19 cellular contexts compared by ENCODE assay signal in the genomic region with DNA sequence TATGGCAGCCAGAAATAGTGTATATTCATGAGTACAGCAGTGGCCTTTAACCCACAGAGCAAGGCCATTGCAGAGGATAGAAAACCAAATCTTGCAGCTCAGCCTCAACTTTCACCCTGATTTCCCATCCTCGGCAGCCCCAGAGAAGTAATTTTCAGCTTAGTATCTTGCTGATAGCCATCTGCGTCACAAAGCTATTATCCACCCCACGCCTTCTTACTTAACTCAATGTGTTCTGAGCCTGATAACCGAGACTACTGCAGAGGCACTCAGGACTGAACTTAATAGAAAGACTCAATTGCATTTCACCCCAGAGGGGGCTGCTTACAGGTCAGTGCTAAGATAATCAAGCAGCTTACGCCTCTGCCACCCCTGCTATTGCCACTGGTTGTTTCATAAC.
DNase-seq lines count a peak whose midpoint lies in the region; ATAC-seq, FAIRE-seq and TF ChIP-seq lines count a peak whose summit lies in the region.
"Had no signal": no experiment of that assay in that cellular context is flagged by ENCODE, and none has a peak within 500 bp of the region (broad histone marks: within the 10 kb centered on the region; RNA-seq: fewer than 3 reads in every experiment).

No MANE protein-coding gene starts in this region.

- H4K20me1 ChIP-seq in osteoblast (ENCODE audit: insufficient read depth, low read length): no peaks in the 10 kb centered on the region

- DNase-seq in cardiac muscle cell (ENCODE audit: low read depth in 1 of 2, low spot score in 1 of 2): peak in 1 of 2 donors; percentile 41
- no peak for DNase-seq in Right ventricle myocardium inferior (ENCODE audit: missing footprints)
- peak; percentile 50 for DNase-seq in WERI-Rb-1
- peak; percentile 55 for DNase-seq in islet precursor cell
- no peak for DNase-seq in osteoblast (ENCODE audit: insufficient read length, low spot score, missing footprints)
- no peak for DNase-seq in Calu3
- DNase-seq in GM19239 (ENCODE audit: insufficient read length, low spot score): no peak
- DNase-seq: 8988T; CD8-positive, alpha-beta T cell; Kasumi-1; NCI-H1105; NCI-H1694 treated with DMSO at 0.1 percent for 48 hours; NCI-H446; NCI-H69; PC-9 had no signal

- ATAC-seq in Right ventricle myocardium inferior (no peak), GM19467 (IDR thresholded peaks at IDR 0.05; ENCODE audit: unreplicated experiment) (no peak)
- ATAC-seq: CD8-positive, alpha-beta T cell had no signal

- H3K4me1 ChIP-seq in cardiac muscle cell (ENCODE audit: low read depth): peaks cover 24% of the 10 kb centered on the region
- no peaks in the 10 kb centered on the region for H3K4me1 ChIP-seq in osteoblast (ENCODE audit: insufficient read depth, low read length)
- H3K4me1 ChIP-seq: BLaER1, SJSA1 had no signal

- no peaks in the 10 kb centered on the region for H3K27me3 ChIP-seq in cardiac muscle cell
- no peaks in the 10 kb centered on the region for H3K27me3 ChIP-seq in WERI-Rb-1 (ENCODE audit: insufficient read depth, low read depth, severe bottlenecking)
- H3K27me3 ChIP-seq in osteoblast (ENCODE audit: insufficient read depth, low read length): peaks cover 2% of the 10 kb centered on the region
- H3K27me3 ChIP-seq: SJSA1 had no signal

- no peak for FAIRE-seq in GM19239 (lab: Jason Lieb, UNC)
- FAIRE-seq: H54 had no signal

- no peaks in the 10 kb centered on the region for H3K36me3 Mint-ChIP-seq in Calu3 (ENCODE audit: insufficient read depth, unreplicated experiment)
- H3K36me3 Mint-ChIP-seq: CD8-positive, alpha-beta T cell had no signal

- TF ChIP-seq CTCF in cardiac muscle cell (IDR thresholded peaks at IDR 0.05; ENCODE audit: low read depth, low read length) (no peak), WERI-Rb-1 (IDR thresholded peaks at IDR 0.05; ENCODE audit: low read depth, low read length) (no peak), osteoblast (IDR thresholded peaks at IDR 0.05; ENCODE audit: extremely low read depth, low read depth, low read length) (no peak), Calu3 (IDR thresholded peaks at IDR 0.05; ENCODE audit: unreplicated experiment) (no peak)

- no peaks in the 10 kb centered on the region for H3K27me3 Mint-ChIP-seq in Calu3 (ENCODE audit: unreplicated experiment)

- no peak overlapping the region for H3K4me3 Mint-ChIP-seq in Calu3 (ENCODE audit: low read depth, unreplicated experiment)
- H3K4me3 Mint-ChIP-seq: CD8-positive, alpha-beta T cell had no signal

- H3K9me3 ChIP-seq in cardiac muscle cell (ENCODE audit: low read depth): no peaks in the 10 kb centered on the region
- no peaks in the 10 kb centered on the region for H3K9me3 ChIP-seq in WERI-Rb-1 (ENCODE audit: severe bottlenecking)
- H3K9me3 ChIP-seq in osteoblast (ENCODE audit: low read depth, low read length): no peaks in the 10 kb centered on the region
- H3K9me3 ChIP-seq: SJSA1 had no signal

- no peak overlapping the region for H3K4me3 ChIP-seq in cardiac muscle cell
- no peak overlapping the region for H3K4me3 ChIP-seq in WERI-Rb-1 (ENCODE audit: low read depth, low read length)
- no peak overlapping the region for H3K4me3 ChIP-seq in osteoblast (ENCODE audit: insufficient read depth, low read length)
- H3K4me3 ChIP-seq: BLaER1, PC-9, SJSA1 had no signal

- H3K4me2 ChIP-seq in osteoblast (ENCODE audit: insufficient read depth, low read length): no peak overlapping the region
- H3K4me2 ChIP-seq: BLaER1, PC-9 had no signal

- H3K9me3 Mint-ChIP-seq in Calu3 (ENCODE audit: low read depth, unreplicated experiment): no peaks in the 10 kb centered on the region

- H3K36me3 ChIP-seq in cardiac muscle cell: no peaks in the 10 kb centered on the region
- no peaks in the 10 kb centered on the region for H3K36me3 ChIP-seq in WERI-Rb-1
- no peaks in the 10 kb centered on the region for H3K36me3 ChIP-seq in osteoblast (ENCODE audit: insufficient read depth, low read length)
- H3K36me3 ChIP-seq: BLaER1, SJSA1 had no signal

- H3K79me2 ChIP-seq in osteoblast (ENCODE audit: insufficient read depth, low read length): no peaks in the 10 kb centered on the region

- BruUV-seq in Calu3 (replicated peaks; lab: Mats Ljungman, UMichigan): no TSS peak

- H3K27ac Mint-ChIP-seq in Calu3 (ENCODE audit: unreplicated experiment): no peak overlapping the region
- H3K27ac Mint-ChIP-seq: CD8-positive, alpha-beta T cell had no signal

- CTCF ChIA-PET in Calu3 (lab: Charles Lee): no interaction called here

- H2AFZ ChIP-seq in osteoblast (ENCODE audit: low read length): no peak overlapping the region
- H2AFZ ChIP-seq: PC-9 had no signal

- H3K27ac ChIP-seq in cardiac muscle cell (peak overlapping the region; percentile 56), WERI-Rb-1 (no peak overlapping the region), osteoblast (ENCODE audit: low read depth, low read length) (no peak overlapping the region)
- H3K27ac ChIP-seq: BLaER1, PC-9, SJSA1 had no signal

- intact Hi-C loops in Right ventricle myocardium inferior (cut with DNase I): no loop called here
- intact Hi-C loops in Calu3 (cut with micrococcal nuclease; ENCODE audit: unreplicated experiment): no loop called here

- no peaks in the 10 kb centered on the region for H3K4me1 Mint-ChIP-seq in Calu3 (ENCODE audit: low read depth, unreplicated experiment)

Comparison
In these comparisons a context has a peak if more than half of its experiments do, and no peak if none do; other contexts are left out.
1. DNase-seq: peak in WERI-Rb-1 (single experiment) and islet precursor cell (single experiment); none in Right ventricle myocardium inferior (single experiment), osteoblast (single experiment), Calu3 (single experiment) and GM19239 (single experiment).